ENCODE assay signal across 20 cellular contexts in the genomic region with DNA sequence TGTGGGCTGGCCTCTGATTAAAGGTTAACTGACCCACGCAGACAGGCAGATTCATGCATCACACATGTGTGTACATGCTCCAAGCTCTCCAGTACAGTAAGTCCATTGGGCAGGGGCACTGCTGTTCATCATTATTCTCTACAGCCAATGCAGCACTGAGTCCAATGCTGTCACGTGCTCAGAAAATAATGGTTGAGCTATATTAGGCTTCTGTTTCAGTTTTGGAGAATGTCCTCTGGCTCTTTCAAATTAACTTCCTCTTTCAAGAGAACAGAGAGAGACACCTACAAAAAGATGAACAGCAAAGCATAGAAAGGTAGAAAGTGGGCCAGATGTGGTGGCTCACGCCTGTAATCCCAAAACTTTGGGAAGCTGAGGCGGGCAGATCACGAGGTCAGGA.
DNase-seq lines count a peak whose midpoint lies in the region; ATAC-seq, FAIRE-seq and TF ChIP-seq lines count a peak whose summit lies in the region.
"Had no signal": no experiment of that assay in that cellular context is flagged by ENCODE, and none has a peak within 500 bp of the region (broad histone marks: within the 10 kb centered on the region; RNA-seq: fewer than 3 reads in every experiment).

No MANE protein-coding gene starts in this region.

- intact Hi-C loops in HepG2 (cut with micrococcal nuclease; ENCODE audit: unreplicated experiment) = no loop called here

- no peak for FAIRE-seq in HepG2 (lab: Jason Lieb, UNC)
- FAIRE-seq: A549 had no signal

- H3K4me2 ChIP-seq in HepG2 (ENCODE audit: low read depth, low read length) = no peak overlapping the region
- H3K4me2 ChIP-seq: A549 had no signal

- BruUV-seq in HepG2 (replicated peaks; lab: Mats Ljungman, UMichigan) = no TSS peak

- no peak for TF ChIP-seq EP300 in HepG2 (IDR thresholded peaks at IDR 0.05; ENCODE audit: low read depth in 2 of 2, low read length in 2 of 2)
- TF ChIP-seq EP300 in HepG2 (CRISPR knock-in tag; IDR thresholded peaks at IDR 0.05; ENCODE audit: borderline replicate concordance) = no peak

- H3K27ac ChIP-seq in HepG2 (ENCODE audit: extremely low read length, insufficient read depth, low read length) (no peak overlapping the region), brain microvascular endothelial cell (no peak overlapping the region)
- H3K27ac ChIP-seq: A549, thyroid gland had no signal

- TF ChIP-seq CTCF in GM12864 (IDR thresholded peaks at IDR 0.05; ENCODE audit: low read depth, low read length, missing control alignments) (no peak), HepG2 (CRISPR knock-in tag; IDR thresholded peaks at IDR 0.05) (no peak), brain microvascular endothelial cell (IDR thresholded peaks at IDR 0.05; ENCODE audit: low read depth, low read length, missing control alignments) (no peak)

- ATAC-seq in GM19372 (IDR thresholded peaks at IDR 0.05; ENCODE audit: low read depth, unreplicated experiment) = peak; percentile 95
- peak; percentile 54 for ATAC-seq in HG02759 (IDR thresholded peaks at IDR 0.05; ENCODE audit: unreplicated experiment)
- ATAC-seq in HG03460 (IDR thresholded peaks at IDR 0.05; ENCODE audit: unreplicated experiment) = peak; percentile 62
- ATAC-seq in HepG2 = no peak
- ATAC-seq: A549; activated T-cell treated with anti-CD3 and anti-CD28 coated beads, Interleukin-2, amount 50 U/mL, for 4 hours; left cardiac atrium; Right ventricle myocardium inferior had no signal

- no peak for TF ChIP-seq POLR2A in HepG2 (IDR thresholded peaks at IDR 0.05; ENCODE audit: insufficient read depth in 1 of 2, low read depth in 2 of 2, low read length in 2 of 2)

- no peak overlapping the region for H2AFZ ChIP-seq in HepG2 (ENCODE audit: low read length)

- H3K79me2 ChIP-seq in HepG2 (ENCODE audit: insufficient read depth, low read length) = no peaks in the 10 kb centered on the region

- TF ChIP-seq RAD21 in HepG2 (CRISPR knock-in tag; IDR thresholded peaks at IDR 0.05) = no peak

- in situ Hi-C loops in HepG2 (cut with HindIII; ENCODE audit: extremely low pct_ligation_motif_present, low pct_unique_long_range_greater_than_20kb) = no loop called here
- in situ Hi-C loops in brain microvascular endothelial cell (cut with HindIII; ENCODE audit: low pct_ligation_motif_present, low sequenced_read_pairs) = no loop called here

- H3K36me3 ChIP-seq in HepG2 (replicated peaks in 1 of 2; ENCODE audit: control insufficient read depth in 1 of 2, insufficient read depth in 2 of 2, low read length in 2 of 2) = no peaks in the 10 kb centered on the region
- H3K36me3 ChIP-seq in brain microvascular endothelial cell (replicated peaks) = no peaks in the 10 kb centered on the region
- H3K36me3 ChIP-seq: thyroid gland had no signal

- WGBS in HepG2 (ENCODE audit: low lambda C conversion rate) = 28% methylated on average over 5 of the region's 5 CpGs

- no peak overlapping the region for H3K4me3 ChIP-seq in GM12864 (ENCODE audit: low read depth, low read length)
- H3K4me3 ChIP-seq in HepG2 (replicated peaks in 1 of 3; ENCODE audit: insufficient read depth in 1 of 3, low read depth in 2 of 3, low read length in 3 of 3) = no peak overlapping the region
- H3K4me3 ChIP-seq in brain microvascular endothelial cell (ENCODE audit: low read depth, low read length) = no peak overlapping the region
- H3K4me3 ChIP-seq: A549, thyroid gland had no signal

- CTCF ChIA-PET in HepG2 (lab: Yijun Ruan, JAX; ENCODE audit: low intra/inter-chr PET ratio, low total read pairs) = no interaction called here

- DNase-seq in GM12864 (ENCODE audit: low read depth) (peak; percentile 55), HepG2 (ENCODE audit: low spot score) (no peak), globus pallidus (ENCODE audit: low spot score) (no peak), brain microvascular endothelial cell (no peak), cerebellar nuclear complex (lab: John Stamatoyannopoulos, UW) (no peak)
- DNase-seq: activated CD4-positive, alpha-beta T cell treated with anti-CD3 and anti-CD28 coated beads, Interleukin-2, amount 10 ng/mL, durations not matched to agents 7 days and 5 days; activated T-cell treated with anti-CD3 and anti-CD28 coated beads, Interleukin-2, amount 50 U/mL, for 4 hours; Caco-2; head of caudate nucleus; left cardiac atrium; NCI-H1694; NCI-H69; stimulated activated CD4-positive, alpha-beta T cell treated with anti-CD3 and anti-CD28 coated beads, Interleukin-15, amount 100 ng/mL, for 24 hours; T1000; thyroid gland had no signal

- H3K4me1 ChIP-seq in HepG2 (ENCODE audit: insufficient read depth, low read length) = no peaks in the 10 kb centered on the region
- H3K4me1 ChIP-seq: A549, Caco-2, thyroid gland had no signal

- H3K27me3 ChIP-seq in HepG2 (ENCODE audit: control insufficient read depth in 1 of 2, insufficient read depth in 2 of 2, low read length in 2 of 2) (no peaks in the 10 kb centered on the region), brain microvascular endothelial cell (replicated peaks) (no peaks in the 10 kb centered on the region)
- H3K27me3 ChIP-seq: thyroid gland had no signal

- no peaks in the 10 kb centered on the region for H3K9me3 ChIP-seq in HepG2 (ENCODE audit: low read length)
- H3K9me3 ChIP-seq: A549, Caco-2, thyroid gland had no signal

- H4K20me1 ChIP-seq in HepG2 (ENCODE audit: insufficient read depth, low read length) = no peaks in the 10 kb centered on the region

- no peak overlapping the region for H3K9ac ChIP-seq in HepG2 (ENCODE audit: insufficient read depth, low read depth, low read length)

- POLR2A ChIA-PET in HepG2 (lab: Yijun Ruan, JAX) = no interaction called here

TF ChIP-seq in HepG2, 621 proteins besides CTCF, POLR2A, EP300 and RAD21 (continues in another document):
- no peak for TF ChIP-seq TARDBP (CRISPR knock-in tag; IDR thresholded peaks at IDR 0.05)
- TF ChIP-seq ZNF83 (CRISPR knock-in tag; IDR thresholded peaks at IDR 0.05; ENCODE audit: borderline replicate concordance) = no peak
- TF ChIP-seq ZNF160 (CRISPR knock-in tag; IDR thresholded peaks at IDR 0.05) = no peak
- TF ChIP-seq NR2C2 (CRISPR knock-in tag; IDR thresholded peaks at IDR 0.05; ENCODE audit: borderline replicate concordance) = no peak
- TF ChIP-seq TBX2 (CRISPR knock-in tag; IDR thresholded peaks at IDR 0.05; ENCODE audit: borderline replicate concordance) = no peak
- TF ChIP-seq ZNF724P (CRISPR knock-in tag; IDR thresholded peaks at IDR 0.05; ENCODE audit: borderline replicate concordance) = no peak
- TF ChIP-seq ZNF547 (CRISPR knock-in tag; IDR thresholded peaks at IDR 0.05) = no peak
- TF ChIP-seq, protein P1, sequence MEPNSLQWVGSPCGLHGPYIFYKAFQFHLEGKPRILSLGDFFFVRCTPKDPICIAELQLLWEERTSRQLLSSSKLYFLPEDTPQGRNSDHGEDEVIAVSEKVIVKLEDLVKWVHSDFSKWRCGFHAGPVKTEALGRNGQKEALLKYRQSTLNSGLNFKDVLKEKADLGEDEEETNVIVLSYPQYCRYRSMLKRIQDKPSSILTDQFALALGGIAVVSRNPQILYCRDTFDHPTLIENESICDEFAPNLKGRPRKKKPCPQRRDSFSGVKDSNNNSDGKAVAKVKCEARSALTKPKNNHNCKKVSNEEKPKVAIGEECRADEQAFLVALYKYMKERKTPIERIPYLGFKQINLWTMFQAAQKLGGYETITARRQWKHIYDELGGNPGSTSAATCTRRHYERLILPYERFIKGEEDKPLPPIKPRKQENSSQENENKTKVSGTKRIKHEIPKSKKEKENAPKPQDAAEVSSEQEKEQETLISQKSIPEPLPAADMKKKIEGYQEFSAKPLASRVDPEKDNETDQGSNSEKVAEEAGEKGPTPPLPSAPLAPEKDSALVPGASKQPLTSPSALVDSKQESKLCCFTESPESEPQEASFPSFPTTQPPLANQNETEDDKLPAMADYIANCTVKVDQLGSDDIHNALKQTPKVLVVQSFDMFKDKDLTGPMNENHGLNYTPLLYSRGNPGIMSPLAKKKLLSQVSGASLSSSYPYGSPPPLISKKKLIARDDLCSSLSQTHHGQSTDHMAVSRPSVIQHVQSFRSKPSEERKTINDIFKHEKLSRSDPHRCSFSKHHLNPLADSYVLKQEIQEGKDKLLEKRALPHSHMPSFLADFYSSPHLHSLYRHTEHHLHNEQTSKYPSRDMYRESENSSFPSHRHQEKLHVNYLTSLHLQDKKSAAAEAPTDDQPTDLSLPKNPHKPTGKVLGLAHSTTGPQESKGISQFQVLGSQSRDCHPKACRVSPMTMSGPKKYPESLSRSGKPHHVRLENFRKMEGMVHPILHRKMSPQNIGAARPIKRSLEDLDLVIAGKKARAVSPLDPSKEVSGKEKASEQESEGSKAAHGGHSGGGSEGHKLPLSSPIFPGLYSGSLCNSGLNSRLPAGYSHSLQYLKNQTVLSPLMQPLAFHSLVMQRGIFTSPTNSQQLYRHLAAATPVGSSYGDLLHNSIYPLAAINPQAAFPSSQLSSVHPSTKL (CRISPR knock-in tag; IDR thresholded peaks at IDR 0.05) = no peak
- TF ChIP-seq ZNF230 (CRISPR knock-in tag; IDR thresholded peaks at IDR 0.05) = no peak
- no peak for TF ChIP-seq HNRNPL (IDR thresholded peaks at IDR 0.05; ENCODE audit: low read depth, low read length)
- TF ChIP-seq, protein P2, sequence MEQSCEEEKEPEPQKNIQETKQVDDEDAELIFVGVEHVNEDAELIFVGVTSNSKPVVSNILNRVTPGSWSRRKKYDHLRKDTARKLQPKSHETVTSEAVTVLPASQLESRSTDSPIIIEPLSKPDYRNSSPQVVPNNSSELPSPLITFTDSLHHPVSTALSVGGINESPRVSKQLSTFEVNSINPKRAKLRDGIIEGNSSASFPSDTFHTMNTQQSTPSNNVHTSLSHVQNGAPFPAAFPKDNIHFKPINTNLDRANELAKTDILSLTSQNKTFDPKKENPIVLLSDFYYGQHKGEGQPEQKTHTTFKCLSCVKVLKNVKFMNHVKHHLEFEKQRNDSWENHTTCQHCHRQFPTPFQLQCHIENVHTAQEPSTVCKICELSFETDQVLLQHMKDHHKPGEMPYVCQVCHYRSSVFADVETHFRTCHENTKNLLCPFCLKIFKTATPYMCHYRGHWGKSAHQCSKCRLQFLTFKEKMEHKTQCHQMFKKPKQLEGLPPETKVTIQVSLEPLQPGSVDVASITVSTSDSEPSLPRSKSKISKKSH (CRISPR knock-in tag; IDR thresholded peaks at IDR 0.05; ENCODE audit: borderline replicate concordance) = no peak
- no peak for TF ChIP-seq MZF1 (CRISPR knock-in tag; IDR thresholded peaks at IDR 0.05; ENCODE audit: borderline replicate concordance)
- no peak for TF ChIP-seq ZSCAN20 (CRISPR knock-in tag; IDR thresholded peaks at IDR 0.05; ENCODE audit: borderline replicate concordance)
